9 cellular contexts compared by ENCODE assay signal in genomic region chr1:198651685-198652400, GRCh38.
DNase-seq lines count a peak whose midpoint lies in the region; ATAC-seq lines count a peak whose summit lies in the region.
"Had no signal": no experiment of that assay in that cellular context is flagged by ENCODE, and none has a peak within 500 bp of the region (broad histone marks: within the 10 kb centered on the region; RNA-seq: fewer than 3 reads in every experiment).

No MANE protein-coding gene starts in this region.

- DNase-seq in KBM-7 (peak; percentile 64), putamen (ENCODE audit: low spot score) (no peak), GM19240 (ENCODE audit: insufficient read length, low spot score) (no peak)
- no peak for DNase-seq in stimulated activated CD4-positive, alpha-beta T cell treated with anti-CD3 and anti-CD28 coated beads, Interleukin-15, amount 100 ng/mL, for 24 hours
- DNase-seq in activated CD4-positive, alpha-beta T cell treated with anti-CD3 and anti-CD28 coated beads for 48 hours, result no peak
- DNase-seq: left ventricle myocardium inferior had no signal

- peak overlapping the region; percentile 33 for H3K27ac ChIP-seq in iPS-20b (ENCODE audit: low read length)
- H3K27ac ChIP-seq: left ventricle myocardium inferior had no signal

- in situ Hi-C loops in KBM-7 (cut with MboI; ENCODE audit: low pct_unique_long_range_greater_than_20kb, low sequenced_read_pairs), result no loop called here

- no peak overlapping the region for H3K9ac ChIP-seq in iPS-20b (ENCODE audit: low read depth, low read length)

- no peaks in the 10 kb centered on the region for H3K27me3 ChIP-seq in iPS-20b (ENCODE audit: insufficient read depth, low read length)

- H3K36me3 ChIP-seq in iPS-20b (ENCODE audit: insufficient read depth, low read depth, low read length), result no peaks in the 10 kb centered on the region
- H3K36me3 ChIP-seq: left ventricle myocardium inferior had no signal

- ATAC-seq in GM18498 (IDR thresholded peaks at IDR 0.05; ENCODE audit: unreplicated experiment) (peak; percentile 48), GM21529 (IDR thresholded peaks at IDR 0.05; ENCODE audit: unreplicated experiment) (peak; percentile 52)

- H3K4me1 ChIP-seq in iPS-20b (ENCODE audit: insufficient read depth, low read length), result peaks cover 5% of the 10 kb centered on the region; the same call in 1 of the 2 replicates
- H3K4me1 ChIP-seq: left ventricle myocardium inferior had no signal

- H3K9me3 ChIP-seq in iPS-20b (ENCODE audit: insufficient read depth, low read depth, low read length), result no peaks in the 10 kb centered on the region
- H3K9me3 ChIP-seq: left ventricle myocardium inferior had no signal

- peak overlapping the region; percentile 41; the same call in 1 of the 2 replicates for H3K4me3 ChIP-seq in iPS-20b (ENCODE audit: low read length)
- H3K4me3 ChIP-seq: left ventricle myocardium inferior had no signal
